1 cellular context compared by ENCODE assay signal in genomic region chr10:70166394-70166793, GRCh38.
TF ChIP-seq lines count a peak whose summit lies in the region.

No MANE protein-coding gene starts in this region.

TF ChIP-seq in K562, 482 proteins besides CTCF, POLR2A, EP300 and RAD21:
- TF ChIP-seq NR2F6 (CRISPR knock-in tag; IDR thresholded peaks at IDR 0.05): no peak
- TF ChIP-seq ATF7 (IDR thresholded peaks at IDR 0.05): peak; percentile 22; the same call in 1 of the 2 replicates
